Comparison of ENCODE assay signal across 19 cellular contexts in the genomic region with DNA sequence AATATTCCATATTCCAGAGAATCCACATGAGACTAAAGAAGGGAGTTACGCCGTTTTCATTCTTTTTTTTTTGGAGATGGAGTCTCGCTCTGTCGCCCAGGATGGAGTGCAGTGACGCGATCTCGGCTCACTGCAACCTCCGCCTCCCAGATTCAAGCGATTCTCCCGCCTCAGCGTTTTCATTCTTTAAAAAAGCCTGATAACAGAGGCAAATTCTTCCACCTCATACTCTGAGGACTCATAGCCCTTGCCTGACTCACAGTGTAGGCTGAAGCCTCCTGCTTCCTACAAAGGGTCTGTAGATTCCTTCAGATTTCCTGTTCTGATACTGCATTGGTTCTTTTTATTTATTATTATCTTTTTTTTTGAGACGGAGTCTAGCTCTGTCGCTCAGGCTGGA.
A peak's percentile ranks its signal among the peaks of the same experiment; 100 is the strongest.
DNase-seq lines count a peak whose midpoint lies in the region; ATAC-seq, FAIRE-seq and TF ChIP-seq lines count a peak whose summit lies in the region.
"Had no signal": no experiment of that assay in that cellular context is flagged by ENCODE, and none has a peak within 500 bp of the region (broad histone marks: within the 10 kb centered on the region; RNA-seq: fewer than 3 reads in every experiment).

No MANE protein-coding gene starts in this region.

- H3K27me3 ChIP-seq in astrocyte (ENCODE audit: insufficient read depth, low read length), result no peaks in the 10 kb centered on the region
- no peaks in the 10 kb centered on the region for H3K27me3 ChIP-seq in BE2C

- no peaks in the 10 kb centered on the region for H4K20me1 ChIP-seq in astrocyte (ENCODE audit: insufficient read depth, low read length)
- H4K20me1 ChIP-seq: BLaER1 treated with 17β-estradiol and CSF1 and Interleukin-3, amounts not matched to agents 10 nM and 100 nM had no signal

- DNase-seq in RKO (ENCODE audit: low spot score) (peak; percentile 3), astrocyte (ENCODE audit: low read depth) (no peak), OCI-M1 (lab: John Stamatoyannopoulos, UW) (no peak), BE2C (no peak)
- DNase-seq: 8988T; ACHN; Caco-2; Calu3; CD4-positive, alpha-beta T cell; CD8-positive, alpha-beta T cell; DMS79 treated with DMSO at 0.1 percent for 48 hours; GF-D8 had no signal

- H3K4me3 ChIP-seq in astrocyte (ENCODE audit: insufficient read depth, low read depth, low read length) (no peak overlapping the region), BE2C (ENCODE audit: low read depth, low read length) (no peak overlapping the region)
- H3K4me3 ChIP-seq: BLaER1 treated with 17β-estradiol and CSF1 and Interleukin-3, amounts not matched to agents 10 nM and 100 nM had no signal

- H3K4me2 ChIP-seq in astrocyte (ENCODE audit: low read length), result no peak overlapping the region
- H3K4me2 ChIP-seq: BLaER1 treated with 17β-estradiol and CSF1 and Interleukin-3, amounts not matched to agents 10 nM and 100 nM had no signal

- no peak for ATAC-seq in HG02973 (IDR thresholded peaks at IDR 0.05; ENCODE audit: unreplicated experiment)
- ATAC-seq: CD8-positive, alpha-beta T cell had no signal

- H3K27ac Mint-ChIP-seq in astrocyte (ENCODE audit: unreplicated experiment), result no peak overlapping the region
- H3K27ac Mint-ChIP-seq: CD4-positive, alpha-beta T cell; CD8-positive, alpha-beta T cell had no signal

- no peaks in the 10 kb centered on the region for H3K36me3 Mint-ChIP-seq in astrocyte (ENCODE audit: low read depth, unreplicated experiment)
- H3K36me3 Mint-ChIP-seq: CD8-positive, alpha-beta T cell had no signal

- no peak overlapping the region for H3K4me3 Mint-ChIP-seq in astrocyte (ENCODE audit: unreplicated experiment)
- H3K4me3 Mint-ChIP-seq: CD4-positive, alpha-beta T cell; CD8-positive, alpha-beta T cell had no signal

- no peaks in the 10 kb centered on the region for H3K9me3 ChIP-seq in astrocyte (ENCODE audit: insufficient read depth, low read depth, low read length)
- H3K9me3 ChIP-seq in BE2C, result no peaks in the 10 kb centered on the region
- H3K9me3 ChIP-seq: BLaER1 treated with 17β-estradiol and CSF1 and Interleukin-3, amounts not matched to agents 10 nM and 100 nM; Caco-2 had no signal

- H3K9me3 Mint-ChIP-seq in astrocyte (ENCODE audit: unreplicated experiment), result no peaks in the 10 kb centered on the region
- H3K9me3 Mint-ChIP-seq: CD4-positive, alpha-beta T cell; CD8-positive, alpha-beta T cell had no signal

- no peak for TF ChIP-seq CTCF in astrocyte (IDR thresholded peaks at IDR 0.05; ENCODE audit: insufficient read depth, low read depth, low read length)
- no peak for TF ChIP-seq CTCF in BE2C (IDR thresholded peaks at IDR 0.05; ENCODE audit: low read depth, low read length)

- H3K9ac ChIP-seq in astrocyte (ENCODE audit: low read length), result no peak overlapping the region
- H3K9ac ChIP-seq: BLaER1 treated with 17β-estradiol and CSF1 and Interleukin-3, amounts not matched to agents 10 nM and 100 nM had no signal

- FAIRE-seq in astrocyte (lab: Jason Lieb, UNC), result peak; percentile 20
- FAIRE-seq: D721Med, G401.6, GM12891, GM19239 had no signal

- H3K4me1 ChIP-seq in astrocyte (ENCODE audit: insufficient read depth, low read length) (no peaks in the 10 kb centered on the region), BE2C (no peaks in the 10 kb centered on the region)
- H3K4me1 ChIP-seq: BLaER1 treated with 17β-estradiol and CSF1 and Interleukin-3, amounts not matched to agents 10 nM and 100 nM; Caco-2 had no signal

- no peak overlapping the region for H3K27ac ChIP-seq in astrocyte (ENCODE audit: low read depth, low read length)
- H3K27ac ChIP-seq: BLaER1 treated with 17β-estradiol and CSF1 and Interleukin-3, amounts not matched to agents 10 nM and 100 nM; C4-2B had no signal

- H2AFZ ChIP-seq in astrocyte (ENCODE audit: low read depth, low read length), result no peak overlapping the region

- H3K4me1 Mint-ChIP-seq in astrocyte (ENCODE audit: low read depth, unreplicated experiment), result peaks cover 6% of the 10 kb centered on the region

- no peaks in the 10 kb centered on the region for H3K27me3 Mint-ChIP-seq in astrocyte (ENCODE audit: low read depth, unreplicated experiment)
- H3K27me3 Mint-ChIP-seq: CD4-positive, alpha-beta T cell had no signal

- no peaks in the 10 kb centered on the region for H3K79me2 ChIP-seq in astrocyte (ENCODE audit: insufficient read depth, low read length)

- no peaks in the 10 kb centered on the region for H3K36me3 ChIP-seq in astrocyte (ENCODE audit: insufficient read depth, low read length)
- H3K36me3 ChIP-seq in BE2C, result no peaks in the 10 kb centered on the region
- H3K36me3 ChIP-seq: BLaER1 treated with 17β-estradiol and CSF1 and Interleukin-3, amounts not matched to agents 10 nM and 100 nM had no signal
